ENCODE assay signal across 10 cellular contexts in the genomic region with DNA sequence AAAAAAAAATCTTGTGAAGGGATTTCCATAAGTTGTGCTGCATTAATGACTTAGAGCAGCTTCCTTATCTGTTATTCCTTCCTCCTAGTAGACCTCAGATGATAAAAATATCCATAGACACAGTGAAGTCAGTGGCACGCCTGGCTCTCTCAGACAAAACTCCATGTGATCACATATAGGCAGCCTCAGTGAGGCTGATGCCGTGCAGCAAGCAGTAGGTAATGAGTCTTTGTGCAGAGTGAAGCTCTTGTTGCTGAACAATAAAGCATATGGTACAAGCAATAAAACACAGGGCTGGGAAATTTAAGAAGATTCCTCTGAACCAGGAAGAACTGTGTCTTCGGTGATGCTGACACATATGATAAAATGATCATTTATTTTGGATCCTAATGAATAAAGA.
DNase-seq lines count a peak whose midpoint lies in the region; ATAC-seq, FAIRE-seq and TF ChIP-seq lines count a peak whose summit lies in the region.
"Had no signal": no experiment of that assay in that cellular context is flagged by ENCODE, and none has a peak within 500 bp of the region (broad histone marks: within the 10 kb centered on the region; RNA-seq: fewer than 3 reads in every experiment).

No MANE protein-coding gene starts in this region.

- H3K4me3 ChIP-seq in SJCRH30: peak overlapping the region; percentile 21
- no peak overlapping the region for H3K4me3 ChIP-seq in iPS-20b (ENCODE audit: low read length)
- no peak overlapping the region for H3K4me3 ChIP-seq in thyroid gland (replicated peaks in 1 of 3)
- no peak overlapping the region for H3K4me3 ChIP-seq in kidney (ENCODE audit: low read length in 2 of 2)
- no peak overlapping the region for H3K4me3 ChIP-seq in upper lobe of left lung

- 63 to 71% methylated on average over 3 of the region's 3 CpGs for whole genome bisulfite sequencing in thyroid gland, 2 donors
- 74 to 76% methylated on average over 3 of the region's 3 CpGs for WGBS in upper lobe of left lung, 2 donors

- TF ChIP-seq POLR2A in thyroid gland (IDR thresholded peaks at IDR 0.05): no peak
- no peak for TF ChIP-seq POLR2A in upper lobe of left lung (IDR thresholded peaks at IDR 0.05)

- H3K27ac ChIP-seq in SJCRH30 (peak overlapping the region; percentile 27), iPS-20b (ENCODE audit: low read length) (no peak overlapping the region), thyroid gland (peak overlapping the region in 1 of 3 donors; percentile 31), kidney (ENCODE audit: low read depth in 2 of 2, low read length in 2 of 2) (no peak overlapping the region), upper lobe of left lung (no peak overlapping the region)

- H3K36me3 ChIP-seq in SJCRH30: no peaks in the 10 kb centered on the region
- H3K36me3 ChIP-seq in iPS-20b (ENCODE audit: insufficient read depth, low read depth, low read length): no peaks in the 10 kb centered on the region
- H3K36me3 ChIP-seq in thyroid gland: no peaks in the 10 kb centered on the region
- H3K36me3 ChIP-seq in kidney (ENCODE audit: control insufficient read depth in 1 of 2, insufficient read depth in 2 of 2, low read length in 2 of 2): no peaks in the 10 kb centered on the region
- no peaks in the 10 kb centered on the region for H3K36me3 ChIP-seq in upper lobe of left lung

- H3K27me3 ChIP-seq in SJCRH30: no peaks in the 10 kb centered on the region
- H3K27me3 ChIP-seq in iPS-20b (ENCODE audit: insufficient read depth, low read length): no peaks in the 10 kb centered on the region
- H3K27me3 ChIP-seq in thyroid gland: no peaks in the 10 kb centered on the region
- H3K27me3 ChIP-seq in upper lobe of left lung: no peaks in the 10 kb centered on the region

- H3K9me3 ChIP-seq in SJCRH30 (replicated peaks): no peaks in the 10 kb centered on the region; the same call in 1 of the 2 replicates
- H3K9me3 ChIP-seq in iPS-20b (ENCODE audit: insufficient read depth, low read depth, low read length): no peaks in the 10 kb centered on the region
- H3K9me3 ChIP-seq in thyroid gland: no peaks in the 10 kb centered on the region
- no peaks in the 10 kb centered on the region for H3K9me3 ChIP-seq in kidney (ENCODE audit: control insufficient read depth in 1 of 2, low read length in 2 of 2)
- no peaks in the 10 kb centered on the region for H3K9me3 ChIP-seq in upper lobe of left lung

- DNase-seq in COR-L47 (lab: John Stamatoyannopoulos, UW) (peak; percentile 81), NCI-H187 treated with DMSO at 0.1 percent for 48 hours (lab: John Stamatoyannopoulos, UW) (peak; percentile 76), SJCRH30 (peak; percentile 47 to 70), thyroid gland (no peak), kidney (no peak), upper lobe of left lung (no peak)
- DNase-seq in stimulated activated CD4-positive, alpha-beta T cell treated with anti-CD3 and anti-CD28 coated beads, Interleukin-2, amount 100 ng/mL, for 48 hours: no peak
- DNase-seq: activated CD4-positive, alpha-beta T cell treated with anti-CD3 and anti-CD28 coated beads for 4 hours; mesendoderm had no signal

- no peak for TF ChIP-seq EP300 in upper lobe of left lung (IDR thresholded peaks at IDR 0.05)

- no peak for ATAC-seq in upper lobe of left lung (ENCODE audit: low FRiP score in 2 of 2)

- H3K4me1 ChIP-seq in SJCRH30 (peaks cover 8% of the 10 kb centered on the region), iPS-20b (ENCODE audit: insufficient read depth, low read length) (peaks cover 10% of the 10 kb centered on the region; the same call in 1 of the 2 replicates), thyroid gland (no peaks in the 10 kb centered on the region), kidney (ENCODE audit: control insufficient read depth in 1 of 2, insufficient read depth in 1 of 2, low read depth in 1 of 2, low read length in 2 of 2) (peaks cover 0 to 5% of the 10 kb centered on the region in 2 donors), upper lobe of left lung (peaks cover 0 to 8% (median 0%) of the 10 kb centered on the region in 4 donors)

- no peak for FAIRE-seq in kidney (lab: Jason Lieb, UNC)

- H3K9ac ChIP-seq in iPS-20b (ENCODE audit: low read depth, low read length): peak overlapping the region; percentile 5; the same call in 1 of the 2 replicates
- no peak overlapping the region for H3K9ac ChIP-seq in kidney (ENCODE audit: low read length in 2 of 2)

- intact Hi-C loops in thyroid gland (cut with DNase I): no loop called here
- intact Hi-C loops in kidney (cut with DNase I): no loop called here

- TF ChIP-seq CTCF in thyroid gland (IDR thresholded peaks at IDR 0.05) (no peak), kidney (IDR thresholded peaks at IDR 0.05; ENCODE audit: borderline replicate concordance, extremely low read depth, insufficient read depth) (no peak), upper lobe of left lung (IDR thresholded peaks at IDR 0.05) (no peak)

Comparison
In these comparisons a context has a peak if more than half of its experiments do, and no peak if none do; other contexts are left out.
1. DNase-seq: peak in COR-L47 (single experiment), NCI-H187 treated with DMSO at 0.1 percent for 48 hours (single experiment) and SJCRH30 (2 of 2); none in thyroid gland (0 of 2), kidney (single experiment), stimulated activated CD4-positive, alpha-beta T cell treated with anti-CD3 and anti-CD28 coated beads, Interleukin-2, amount 100 ng/mL, for 48 hours (0 of 2) and upper lobe of left lung (0 of 2).